Comparison of ENCODE assay signal across 1 cellular context in genomic region chr20:58570181-58570859, GRCh38.
TF ChIP-seq lines count a peak whose summit lies in the region.

No MANE protein-coding gene starts in this region.

TF ChIP-seq in SK-N-SH, 30 proteins besides CTCF, POLR2A, EP300 and RAD21 (continued from another document):
- TF ChIP-seq TAF1 (IDR thresholded peaks at IDR 0.05; ENCODE audit: borderline replicate concordance, low read depth, low read length) = no peak
